In the genomic region with DNA sequence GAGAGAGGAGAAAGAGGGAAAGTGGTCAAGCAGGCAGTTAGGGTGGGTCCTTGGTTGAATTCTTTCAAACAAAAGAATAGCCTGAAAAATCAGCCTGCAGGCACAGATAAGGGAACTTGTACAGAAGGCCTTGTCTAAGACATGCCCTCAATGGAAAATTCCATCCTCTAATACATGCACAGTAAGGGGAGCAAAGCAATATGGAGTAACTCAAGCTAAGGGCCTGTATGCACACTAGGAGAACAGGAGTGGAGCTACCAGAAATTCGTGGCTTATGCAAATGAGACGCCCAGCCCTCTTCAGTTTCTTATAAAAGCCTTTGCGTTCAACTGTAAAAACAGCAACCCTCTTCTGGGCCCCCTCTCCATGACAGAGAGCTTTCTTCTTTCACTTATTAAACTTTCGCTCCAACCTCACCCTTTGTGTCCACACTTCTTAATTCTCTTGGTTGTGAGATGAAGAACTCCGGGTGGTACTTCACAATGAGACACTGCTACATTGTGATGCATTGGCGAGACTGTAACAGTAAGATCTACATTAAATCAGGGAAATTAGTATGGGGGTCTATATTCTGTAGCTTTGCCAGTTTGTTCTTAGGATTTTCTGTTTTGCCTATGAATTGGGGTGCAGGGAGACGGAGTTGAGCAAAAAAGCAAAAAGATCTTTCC, we compare ENCODE assay signal across 1 cellular context.
TF ChIP-seq lines count a peak whose summit lies in the region.

No MANE protein-coding gene starts in this region.

TF ChIP-seq in K562, 482 proteins besides CTCF, POLR2A, EP300 and RAD21:
- TF ChIP-seq SIX5 (IDR thresholded peaks at IDR 0.05; ENCODE audit: borderline replicate concordance in 1 of 2, insufficient read depth in 1 of 2, low read depth in 1 of 2, low read length in 2 of 2) (no peak), ZNF23 (CRISPR knock-in tag; IDR thresholded peaks at IDR 0.05) (0 out of 2 replicates have a peak, but pooled peaks have one; percentile 18)
